In genomic region chr16:55222436-55222835, GRCh38 we compare ENCODE assay signal across 30 cellular contexts.
"Had no signal": no experiment of that assay in that cellular context is flagged by ENCODE, and none has a peak within 500 bp of the region (broad histone marks: within the 10 kb centered on the region; RNA-seq: fewer than 3 reads in every experiment).

No MANE protein-coding gene starts in this region.

- H3K27me3 ChIP-seq: SJCRH30 had no signal

- H3K4me3 Mint-ChIP-seq: activated CD4-positive, alpha-beta memory T cell treated with anti-CD3 and anti-CD28 coated beads, Interleukin-2, amount 10 ng/mL, durations not matched to agents 7 days and 5 days; activated CD8-positive, alpha-beta memory T cell treated with anti-CD3 and anti-CD28 coated beads, Interleukin-2, amount 10 ng/mL, durations not matched to agents 7 days and 5 days; activated naive CD4-positive, alpha-beta T cell treated with anti-CD3 and anti-CD28 coated beads, Interleukin-2, amount 10 ng/mL, durations not matched to agents 7 days and 5 days; activated naive CD8-positive, alpha-beta T cell; activated naive CD8-positive, alpha-beta T cell treated with anti-CD3 and anti-CD28 coated beads, Interleukin-2, amount 50 U/mL, for 24 hours; WTC11 had no signal

- H3K36me3 ChIP-seq: SJCRH30 had no signal

- H3K9me3 ChIP-seq: SJCRH30 had no signal

- H3K27me3 Mint-ChIP-seq: activated CD4-positive, alpha-beta memory T cell treated with anti-CD3 and anti-CD28 coated beads, Interleukin-2, amount 10 ng/mL, durations not matched to agents 7 days and 5 days; activated naive CD4-positive, alpha-beta T cell treated with anti-CD3 and anti-CD28 coated beads, Interleukin-2, amount 10 ng/mL, durations not matched to agents 7 days and 5 days had no signal

- H3K4me1 Mint-ChIP-seq: activated CD4-positive, alpha-beta memory T cell treated with anti-CD3 and anti-CD28 coated beads, Interleukin-2, amount 10 ng/mL, durations not matched to agents 7 days and 5 days; activated CD8-positive, alpha-beta memory T cell treated with anti-CD3 and anti-CD28 coated beads, Interleukin-2, amount 10 ng/mL, durations not matched to agents 7 days and 5 days; activated naive CD4-positive, alpha-beta T cell treated with anti-CD3 and anti-CD28 coated beads, Interleukin-2, amount 10 ng/mL, durations not matched to agents 7 days and 5 days; activated naive CD8-positive, alpha-beta T cell treated with anti-CD3 and anti-CD28 coated beads, Interleukin-2, amount 50 U/mL, for 24 hours had no signal

- H3K27ac Mint-ChIP-seq: activated CD4-positive, alpha-beta memory T cell treated with anti-CD3 and anti-CD28 coated beads, Interleukin-2, amount 10 ng/mL, durations not matched to agents 7 days and 5 days; activated CD8-positive, alpha-beta memory T cell treated with anti-CD3 and anti-CD28 coated beads, Interleukin-2, amount 10 ng/mL, durations not matched to agents 7 days and 5 days; activated naive CD4-positive, alpha-beta T cell treated with anti-CD3 and anti-CD28 coated beads, Interleukin-2, amount 10 ng/mL, durations not matched to agents 7 days and 5 days; activated naive CD8-positive, alpha-beta T cell; activated naive CD8-positive, alpha-beta T cell treated with anti-CD3 and anti-CD28 coated beads, Interleukin-2, amount 50 U/mL, for 24 hours; WTC11 had no signal

- DNase-seq: activated CD4-positive, alpha-beta memory T cell treated with anti-CD3 and anti-CD28 coated beads, Interleukin-2, amount 10 ng/mL, durations not matched to agents 7 days and 5 days; activated CD4-positive, alpha-beta T cell treated with anti-CD3 and anti-CD28 coated beads for 4 hours; activated CD4-positive, CD25-positive, alpha-beta regulatory T cell treated with anti-CD3 and anti-CD28 coated beads, Interleukin-2, amount 50 U/mL, for 72 hours; activated CD8-positive, alpha-beta memory T cell treated with anti-CD3 and anti-CD28 coated beads for 24 hours; activated CD8-positive, alpha-beta memory T cell treated with anti-CD3 and anti-CD28 coated beads, Interleukin-2, amount 10 ng/mL, durations not matched to agents 7 days and 5 days; activated CD8-positive, alpha-beta memory T cell treated with anti-CD3 and anti-CD28 coated beads, Interleukin-2, amount 50 U/mL, for 48 hours; activated effector memory CD4-positive, alpha-beta T cell treated with Interleukin-2 at 50 U/mL for 16 hours; activated naive CD4-positive, alpha-beta T cell treated with anti-CD3 and anti-CD28 coated beads, Interleukin-2, amount 10 ng/mL, durations not matched to agents 7 days and 5 days; activated naive CD8-positive, alpha-beta T cell treated with anti-CD3 and anti-CD28 coated beads, Interleukin-2, amount 50 U/mL, for 24 hours; activated T-cell treated with anti-CD3 and anti-CD28 coated beads, Interleukin-2, amount 50 U/mL, for 48 hours; anterior cingulate cortex; central memory CD4-positive, alpha-beta T cell; NCI-H1092 treated with DMSO at 0.1 percent for 48 hours; NCI-H1436; NCI-H1694; NCI-H1930; NCI-H2081 treated with DMSO at 0.1 percent for 48 hours; NCI-H2171; NCI-H226; NCI-H446 treated with DMSO at 0.1 percent for 48 hours; NCI-H524; NCI-H69; SHP77; SJCRH30; T1000 had no signal

- H3K4me3 ChIP-seq: K562, SJCRH30, SK-N-MC had no signal

- H3K27ac ChIP-seq: SJCRH30, SK-N-MC had no signal

- H3K36me3 Mint-ChIP-seq: activated CD8-positive, alpha-beta memory T cell treated with anti-CD3 and anti-CD28 coated beads, Interleukin-2, amount 10 ng/mL, durations not matched to agents 7 days and 5 days; activated naive CD4-positive, alpha-beta T cell treated with anti-CD3 and anti-CD28 coated beads, Interleukin-2, amount 10 ng/mL, durations not matched to agents 7 days and 5 days; activated naive CD8-positive, alpha-beta T cell; brain had no signal
